7 cellular contexts compared by ENCODE assay signal in the genomic region with DNA sequence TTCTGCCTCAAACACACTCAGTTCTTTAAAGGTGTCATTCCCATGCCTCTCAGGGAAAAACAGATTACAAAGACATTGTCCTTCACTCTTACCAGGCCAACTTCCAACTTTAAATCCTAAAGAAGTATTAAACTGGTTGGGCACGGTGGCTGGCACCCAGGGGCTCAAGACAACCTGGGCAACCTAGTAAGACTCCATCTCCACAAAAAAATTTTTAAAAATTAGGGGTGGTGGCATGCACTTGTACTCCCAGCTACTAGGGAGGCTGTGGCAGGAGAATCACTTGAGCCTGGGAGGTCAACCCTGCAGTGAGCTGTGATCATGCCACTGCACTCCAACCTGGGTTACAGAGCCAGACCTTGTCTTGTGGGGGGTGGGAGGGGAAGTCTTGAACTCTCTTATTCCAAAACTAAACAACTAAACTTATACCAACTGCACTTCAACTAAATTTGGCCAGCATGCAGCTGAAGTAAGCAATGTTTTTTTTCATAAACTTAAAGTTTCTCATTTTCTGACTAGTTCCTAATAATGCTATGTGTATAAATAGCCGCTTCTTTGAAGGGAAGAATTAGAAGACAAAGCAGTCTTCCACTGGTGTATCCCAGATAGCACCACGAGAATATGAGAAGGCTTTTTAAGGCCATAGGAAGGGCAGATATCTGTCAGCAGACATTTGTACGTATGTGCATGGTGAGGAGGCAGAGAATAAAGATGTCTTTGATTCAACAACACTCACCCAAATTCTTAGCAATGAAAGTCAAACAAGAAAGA. TPM values are rescaled to one million over a fixed set of nuclear protein-coding genes. Genes with fewer than 3 reads are reported as not detected.
DNase-seq lines count a peak whose midpoint lies in the region; ATAC-seq and TF ChIP-seq lines count a peak whose summit lies in the region.

No MANE protein-coding gene starts in this region.

- H3K4me1 ChIP-seq in HUES6 (ENCODE audit: control insufficient read depth, insufficient read depth, low read length) (peaks cover 25% of the 10 kb centered on the region), hepatocyte (ENCODE audit: insufficient read depth) (peaks cover 42% of the 10 kb centered on the region), stomach (peaks cover 6 to 72% (median 28%) of the 10 kb centered on the region in 4 donors)

- peak overlapping the region; percentile 93 for H3K27ac Mint-ChIP-seq in activated T-helper 17 cell treated with anti-CD3 and anti-CD28 coated beads, Interleukin-2, amount 50 U/mL, for 72 hours

- 73% methylated on average over 4 of the region's 4 CpGs for WGBS in hepatocyte (ENCODE audit: low lambda C conversion rate, missing lambda C conversion rate)
- WGBS in stomach, 5 donors = 36 to 50% (median 37%) methylated on average over 4 of the region's 4 CpGs

- peak overlapping the region; percentile 60 for H3K9ac ChIP-seq in HUES6 (ENCODE audit: low read length)

- peaks cover 2% of the 10 kb centered on the region for H4K20me1 ChIP-seq in hepatocyte (ENCODE audit: insufficient read depth, poor library complexity, severe bottlenecking)

- no peaks in the 10 kb centered on the region for H3K9me3 Mint-ChIP-seq in activated T-helper 17 cell treated with anti-CD3 and anti-CD28 coated beads, Interleukin-2, amount 50 U/mL, for 72 hours

- H3K4me3 ChIP-seq in HUES6 (ENCODE audit: low read depth, low read length) (peak overlapping the region; percentile 85), hepatocyte (peak overlapping the region; percentile 1), stomach (peak overlapping the region; percentile 72 to 87 (median 84))

- peaks cover 18% of the 10 kb centered on the region for H3K4me1 Mint-ChIP-seq in activated T-helper 17 cell treated with anti-CD3 and anti-CD28 coated beads, Interleukin-2, amount 50 U/mL, for 72 hours

- H3K9me3 ChIP-seq in HUES6 (ENCODE audit: control insufficient read depth, insufficient read depth, low read depth, low read length) (no peaks in the 10 kb centered on the region), hepatocyte (ENCODE audit: low read depth) (no peaks in the 10 kb centered on the region), stomach (no peaks in the 10 kb centered on the region)

- H3K4me3 Mint-ChIP-seq in activated T-helper 17 cell treated with anti-CD3 and anti-CD28 coated beads, Interleukin-2, amount 50 U/mL, for 72 hours = peak overlapping the region; percentile 82

- intact Hi-C loops in stomach (cut with DNase I; ENCODE audit: low total_unique reads) = no loop called here

- H3K4me2 ChIP-seq in hepatocyte = peak overlapping the region; percentile 88

- peaks cover 62% of the 10 kb centered on the region for H3K79me2 ChIP-seq in hepatocyte

- TF ChIP-seq POLR2A in stomach (IDR thresholded peaks at IDR 0.05) = no peak

- TF ChIP-seq CTCF in hepatocyte (IDR thresholded peaks at IDR 0.05; ENCODE audit: poor library complexity) (no peak), stomach (IDR thresholded peaks at IDR 0.05) (no peak)

- peaks cover 2% of the 10 kb centered on the region for H3K27me3 Mint-ChIP-seq in activated T-helper 17 cell treated with anti-CD3 and anti-CD28 coated beads, Interleukin-2, amount 50 U/mL, for 72 hours

- H3K27me3 ChIP-seq in HUES6 (ENCODE audit: control insufficient read depth, insufficient read depth, low read length) = no peaks in the 10 kb centered on the region
- no peaks in the 10 kb centered on the region for H3K27me3 ChIP-seq in hepatocyte
- no peaks in the 10 kb centered on the region for H3K27me3 ChIP-seq in stomach

- no peaks in the 10 kb centered on the region for H3K36me3 ChIP-seq in HUES6 (ENCODE audit: control insufficient read depth, insufficient read depth, low read length)
- no peaks in the 10 kb centered on the region for H3K36me3 ChIP-seq in hepatocyte (replicated peaks; ENCODE audit: insufficient read depth, low read depth)
- H3K36me3 ChIP-seq in stomach = no peaks in the 10 kb centered on the region

- no peaks in the 10 kb centered on the region for H3K9me2 ChIP-seq in hepatocyte (replicated peaks; ENCODE audit: insufficient read depth)

- TF ChIP-seq EP300 in stomach (IDR thresholded peaks at IDR 0.05) = no peak

- peaks cover 23% of the 10 kb centered on the region for H3K36me3 Mint-ChIP-seq in activated T-helper 17 cell treated with anti-CD3 and anti-CD28 coated beads, Interleukin-2, amount 50 U/mL, for 72 hours (ENCODE audit: low read depth)

- no peak overlapping the region for H2AFZ ChIP-seq in hepatocyte

- DNase-seq in hepatocyte (ENCODE audit: low spot score) = no peak
- no peak for DNase-seq in stomach
- no peak for DNase-seq in hippocampal formation (lab: John Stamatoyannopoulos, UW)
- no peak for DNase-seq in NCI-H1417 (lab: John Stamatoyannopoulos, UW)

- H3K27ac ChIP-seq in HUES6 (ENCODE audit: low read depth, low read length) (no peak overlapping the region), hepatocyte (peak overlapping the region; percentile 99), stomach (peak overlapping the region; percentile 65 to 98 (median 94))

- ATAC-seq in activated T-helper 17 cell treated with anti-CD3 and anti-CD28 coated beads, Interleukin-2, amount 50 U/mL, for 72 hours (replicated peaks) = no peak
- ATAC-seq in GM21619 (IDR thresholded peaks at IDR 0.05; ENCODE audit: unreplicated experiment) = no peak

RNA-seq across cellular contexts. Expression of a gene that starts 2.4 kb away (rescaled TPM):
- 10 to 100 TPM; 51.8 to 56.3 TPM for total RNA-seq in activated T-helper 17 cell treated with anti-CD3 and anti-CD28 coated beads, Interleukin-2, amount 50 U/mL, for 72 hours
- total RNA-seq in hepatocyte = 62.5 and 63.8 TPM in 2 replicates
- polyA plus RNA-seq in hepatocyte = 44.3 and 49.0 TPM in 2 replicates
- total RNA-seq in stomach = 100 to 1,000 TPM in 2 of 5 donors, 10 to 100 TPM in 3; 29.0 to 348 (median 94.2) TPM
- polyA plus RNA-seq in stomach = 10 to 100 TPM in 2 of 3 donors, 1 to 10 TPM in 1; 5.0 to 15.9 (median 10.3) TPM

RNA-seq across cellular contexts. Expression of a gene that starts 24.3 kb away (rescaled TPM):
- 10 to 100 TPM; 74.8 to 90.2 TPM for total RNA-seq in activated T-helper 17 cell treated with anti-CD3 and anti-CD28 coated beads, Interleukin-2, amount 50 U/mL, for 72 hours
- total RNA-seq in hepatocyte (52.8 and 58.5 TPM in 2 replicates), stomach (100 to 1,000 TPM in 2 of 5 donors, 10 to 100 TPM in 3; 33.6 to 527 (median 92.9) TPM)
- polyA plus RNA-seq in hepatocyte (23.9 and 24.8 TPM in 2 replicates), stomach (10 to 100 TPM; 41.8 to 79.4 (median 70.6) TPM)

RNA-seq across cellular contexts. Expression of a gene that starts 59.6 kb away (rescaled TPM):
- total RNA-seq in activated T-helper 17 cell treated with anti-CD3 and anti-CD28 coated beads, Interleukin-2, amount 50 U/mL, for 72 hours = 10 to 100 TPM; 14.4 to 16.1 TPM
- 30.5 and 31.3 TPM in 2 replicates for total RNA-seq in hepatocyte
- 23.2 and 25.8 TPM in 2 replicates for polyA plus RNA-seq in hepatocyte
- 100 to 1,000 TPM in 1 of 5 donors, 10 to 100 TPM in 4; 12.5 to 117 (median 22.9) TPM for total RNA-seq in stomach
- 1 to 10 TPM; 6.0 to 8.8 (median 6.9) TPM for polyA plus RNA-seq in stomach

Comparison
In these comparisons a context has a peak if more than half of its experiments do, and no peak if none do; other contexts are left out.
1. H3K4me3 ChIP-seq: peak in every context shown above with its lines; median percentile 85 in HUES6; 84 in stomach; 1 in hepatocyte.